In genomic region chr3:111978833-111979688, GRCh38 we compare ENCODE assay signal across 8 cellular contexts. TPM values are rescaled to one million over a fixed set of nuclear protein-coding genes. Genes with fewer than 3 reads are reported as not detected.
DNase-seq lines count a peak whose midpoint lies in the region; ATAC-seq and TF ChIP-seq lines count a peak whose summit lies in the region.

Gene ABHD10 (plus strand): TSS chr3:111979026. CDS start chr3:111979062, 36 bp downstream.

- H3K4me3 Mint-ChIP-seq in activated T-helper 17 cell treated with anti-CD3 and anti-CD28 coated beads, Interleukin-2, amount 50 U/mL, for 72 hours: peak within 1 kb of the TSS; percentile 82
- peak within 1 kb of the TSS; percentile 93 for H3K4me3 Mint-ChIP-seq in natural killer cell

- H3K4me1 ChIP-seq in DND-41 (ENCODE audit: insufficient read depth, low read length): peaks cover 35% of the 10 kb centered on the region
- peaks cover 37% of the 10 kb centered on the region for H3K4me1 ChIP-seq in Karpas-422 (ENCODE audit: low read length)

- H3K36me3 ChIP-seq in DND-41 (ENCODE audit: insufficient read depth, low read length) (peaks cover 25% of the 10 kb centered on the region), Karpas-422 (ENCODE audit: insufficient read depth, low read length) (peaks cover 23% of the 10 kb centered on the region)

- peak; percentile 97 for DNase-seq in DND-41
- peak; percentile 99 for DNase-seq in Karpas-422
- DNase-seq in RPMI8226: peak; percentile 97
- DNase-seq in fibroblast of peridontal ligament (ENCODE audit: extremely low read depth): peak; percentile 99
- peak; percentile 92 for DNase-seq in natural killer cell
- DNase-seq in stimulated activated naive CD4-positive, alpha-beta T cell treated with Interleukin-2 at 50 U/mL for 16 hours (lab: John Stamatoyannopoulos, UW): peak; percentile 96

- peaks cover 10% of the 10 kb centered on the region for H3K4me1 Mint-ChIP-seq in activated T-helper 17 cell treated with anti-CD3 and anti-CD28 coated beads, Interleukin-2, amount 50 U/mL, for 72 hours
- H3K4me1 Mint-ChIP-seq in natural killer cell: peaks cover 19 to 31% of the 10 kb centered on the region in 2 donors

- H4K20me1 ChIP-seq in DND-41 (ENCODE audit: insufficient read depth, low read length): peaks cover 4% of the 10 kb centered on the region; the same call in 1 of the 2 replicates
- no peaks in the 10 kb centered on the region for H4K20me1 ChIP-seq in Karpas-422 (ENCODE audit: insufficient read depth, low read depth, low read length)

- H3K27me3 Mint-ChIP-seq in activated T-helper 17 cell treated with anti-CD3 and anti-CD28 coated beads, Interleukin-2, amount 50 U/mL, for 72 hours: no peaks in the 10 kb centered on the region
- no peaks in the 10 kb centered on the region for H3K27me3 Mint-ChIP-seq in natural killer cell (ENCODE audit: low read depth in 2 of 2)

- H3K27me3 ChIP-seq in DND-41 (ENCODE audit: insufficient read depth, low read length, poor library complexity): no peaks in the 10 kb centered on the region
- no peaks in the 10 kb centered on the region for H3K27me3 ChIP-seq in Karpas-422 (ENCODE audit: low read length)

- H3K27ac ChIP-seq in DND-41 (ENCODE audit: low read length) (peak within 1 kb of the TSS; percentile 94), Karpas-422 (ENCODE audit: low read length) (peak within 1 kb of the TSS; percentile 59)

- H3K4me2 ChIP-seq in DND-41 (ENCODE audit: insufficient read depth, low read length): peak within 1 kb of the TSS; percentile 67
- peak within 1 kb of the TSS; percentile 83 for H3K4me2 ChIP-seq in Karpas-422 (ENCODE audit: low read depth, low read length, poor library complexity, severe bottlenecking)

- H3K79me2 ChIP-seq in DND-41 (ENCODE audit: insufficient read depth, low read length): peaks cover 53% of the 10 kb centered on the region
- peaks cover 52% of the 10 kb centered on the region for H3K79me2 ChIP-seq in Karpas-422 (ENCODE audit: low read length)

- ATAC-seq in DND-41 (ENCODE audit: insufficient read depth, low read depth) (peak; percentile 94), GM21825 (IDR thresholded peaks at IDR 0.05; ENCODE audit: unreplicated experiment) (peak; percentile 95), natural killer cell (peak; percentile 93 to 95 (median 93))
- ATAC-seq in activated T-helper 17 cell treated with anti-CD3 and anti-CD28 coated beads, Interleukin-2, amount 50 U/mL, for 72 hours (replicated peaks): peak; percentile 95

- peak within 1 kb of the TSS; percentile 99 for H2AFZ ChIP-seq in DND-41 (ENCODE audit: low read depth, low read length)
- H2AFZ ChIP-seq in Karpas-422 (ENCODE audit: low read length): peak within 1 kb of the TSS; percentile 87

- H3K4me3 ChIP-seq in DND-41 (ENCODE audit: low read depth in 1 of 2, low read length in 2 of 2) (peak within 1 kb of the TSS; percentile 81 to 91), Karpas-422 (ENCODE audit: low read length) (peak within 1 kb of the TSS; percentile 94)

- H3K9me3 ChIP-seq in DND-41 (ENCODE audit: insufficient read depth, low read length, severe bottlenecking) (no peaks in the 10 kb centered on the region), Karpas-422 (ENCODE audit: low read length) (no peaks in the 10 kb centered on the region)

- no peaks in the 10 kb centered on the region for H3K9me3 Mint-ChIP-seq in activated T-helper 17 cell treated with anti-CD3 and anti-CD28 coated beads, Interleukin-2, amount 50 U/mL, for 72 hours
- no peaks in the 10 kb centered on the region for H3K9me3 Mint-ChIP-seq in natural killer cell

- intact Hi-C loops in natural killer cell (cut with micrococcal nuclease): loop anchor here (5.0 kb wide), 1 partner anchor 583 kb away; the partner anchor contains the start of genes ATG3 and SLC35A5

- H3K9ac ChIP-seq in DND-41 (ENCODE audit: low read depth, low read length) (peak within 1 kb of the TSS; percentile 89), Karpas-422 (ENCODE audit: low read length) (peak within 1 kb of the TSS; percentile 92)

- no peaks in the 10 kb centered on the region for H3K9me2 ChIP-seq in Karpas-422 (replicated peaks; ENCODE audit: insufficient read depth, low read length)

- TF ChIP-seq CTCF in DND-41 (IDR thresholded peaks at IDR 0.05; ENCODE audit: borderline replicate concordance, extremely low read depth, low read length, poor library complexity, severe bottlenecking): no peak
- no peak for TF ChIP-seq CTCF in natural killer cell (IDR thresholded peaks at IDR 0.05)

- peak within 1 kb of the TSS; percentile 94 for H3K27ac Mint-ChIP-seq in activated T-helper 17 cell treated with anti-CD3 and anti-CD28 coated beads, Interleukin-2, amount 50 U/mL, for 72 hours
- H3K27ac Mint-ChIP-seq in natural killer cell: peak within 1 kb of the TSS; percentile 91 to 93

- peaks cover 53% of the 10 kb centered on the region for H3K36me3 Mint-ChIP-seq in activated T-helper 17 cell treated with anti-CD3 and anti-CD28 coated beads, Interleukin-2, amount 50 U/mL, for 72 hours (ENCODE audit: low read depth)
- H3K36me3 Mint-ChIP-seq in natural killer cell: no peaks in the 10 kb centered on the region

RNA-seq across cellular contexts. Expression of gene ABHD10, which starts in this region (rescaled TPM):
- 20.0 and 52.4 TPM in 2 replicates for total RNA-seq in Karpas-422 (2014; rRNA removed; shearing (Covaris generic); ENCODE audit: low replicate concordance)
- total RNA-seq in activated T-helper 17 cell treated with anti-CD3 and anti-CD28 coated beads, Interleukin-2, amount 50 U/mL, for 72 hours: 10 to 100 TPM; 63.3 to 84.9 TPM
- total RNA-seq in natural killer cell: 10 to 100 TPM; 21.6 to 24.0 (median 22.6) TPM

Comparison
In these comparisons a context has a peak if more than half of its experiments do, and no peak if none do; other contexts are left out.
1. Peak in every context shown above with its lines: DNase-seq, ATAC-seq, H3K4me3 ChIP-seq and H3K27ac ChIP-seq.